Comparison of ENCODE assay signal across 9 cellular contexts in genomic region chrX:13254076-13254785, GRCh38.
DNase-seq lines count a peak whose midpoint lies in the region; ATAC-seq, FAIRE-seq and TF ChIP-seq lines count a peak whose summit lies in the region.
"Had no signal": no experiment of that assay in that cellular context is flagged by ENCODE, and none has a peak within 500 bp of the region (broad histone marks: within the 10 kb centered on the region; RNA-seq: fewer than 3 reads in every experiment).

No MANE protein-coding gene starts in this region.

- H3K9me3 ChIP-seq in right atrium auricular region = no peaks in the 10 kb centered on the region
- H3K9me3 ChIP-seq: adrenal gland had no signal

- DNase-seq in left cardiac atrium (no peak), right atrium auricular region (ENCODE audit: low spot score) (no peak), RCC 7860 (ENCODE audit: low spot score) (peak; percentile 5), inferior parietal cortex (ENCODE audit: extremely low spot score) (peak; percentile 15), COR-L47 (lab: John Stamatoyannopoulos, UW) (no peak), GM19240 (ENCODE audit: insufficient read length, low spot score) (no peak)

- H3K4me1 ChIP-seq in right atrium auricular region = peaks cover 0 to 3% of the 10 kb centered on the region in 2 donors
- H3K4me1 ChIP-seq: adrenal gland had no signal

- no peak for TF ChIP-seq CTCF in right atrium auricular region (IDR thresholded peaks at IDR 0.05)

- no peaks in the 10 kb centered on the region for H3K27me3 ChIP-seq in right atrium auricular region

- no peaks in the 10 kb centered on the region for H3K36me3 ChIP-seq in right atrium auricular region
- H3K36me3 ChIP-seq: adrenal gland had no signal

- no peak overlapping the region for H3K27ac ChIP-seq in right atrium auricular region
- H3K27ac ChIP-seq: adrenal gland had no signal

- intact Hi-C loops in left cardiac atrium (cut with DNase I) = no loop called here

- no peak overlapping the region for H3K4me3 ChIP-seq in right atrium auricular region
- H3K4me3 ChIP-seq: adrenal gland had no signal

- ATAC-seq in left cardiac atrium = peak; percentile 23 to 31
- peak; percentile 54 for ATAC-seq in HG03045 (IDR thresholded peaks at IDR 0.05; ENCODE audit: unreplicated experiment)
- no peak for ATAC-seq in GM18870 (IDR thresholded peaks at IDR 0.05; ENCODE audit: unreplicated experiment)

- FAIRE-seq in RCC 7860 (lab: Jason Lieb, UNC) = no peak

Comparison
In these comparisons a context has a peak if more than half of its experiments do, and no peak if none do; other contexts are left out.
1. DNase-seq: peak in RCC 7860 (single experiment) and inferior parietal cortex (single experiment); none in left cardiac atrium (single experiment), right atrium auricular region (single experiment), COR-L47 (single experiment) and GM19240 (single experiment).